1 cellular context compared by ENCODE assay signal in genomic region chr3:191328963-191329653, GRCh38.
TF ChIP-seq lines count a peak whose summit lies in the region.

Gene CCDC50, plus strand, starts transcription at chr3:191329394. Its CDS starts 281 bp downstream, at chr3:191329675.

TF ChIP-seq in GM12878, 131 proteins besides CTCF, POLR2A, EP300 and RAD21 (continued from another document):
- TF ChIP-seq ZNF592 (IDR thresholded peaks at IDR 0.05): peak; percentile 21; the same call in 1 of the 2 replicates
- no peak for TF ChIP-seq SMC3 (IDR thresholded peaks at IDR 0.05; ENCODE audit: borderline replicate concordance, low read length)
- no peak for TF ChIP-seq KDM1A (IDR thresholded peaks at IDR 0.05; ENCODE audit: borderline replicate concordance)
- peak; percentile 21; the same call in 1 of the 2 replicates for TF ChIP-seq BACH1 (IDR thresholded peaks at IDR 0.05; ENCODE audit: borderline replicate concordance)
- TF ChIP-seq CHD4 (IDR thresholded peaks at IDR 0.05): no peak
- TF ChIP-seq ZSCAN29 (IDR thresholded peaks at IDR 0.05): 0 out of 2 replicates have a peak, but pooled peaks have one; percentile 3
- peak; percentile 97 for TF ChIP-seq CBFB (IDR thresholded peaks at IDR 0.05; ENCODE audit: low read depth)
- TF ChIP-seq JUND (IDR thresholded peaks at IDR 0.05; ENCODE audit: low read depth, low read length): no peak
- peak; percentile 20 to 44; a peak in 2 of 4 replicates for TF ChIP-seq IKZF2 (IDR thresholded peaks at IDR 0.05)
